16 cellular contexts compared by ENCODE assay signal in genomic region chr2:88000474-88000873, GRCh38. TPM values are rescaled to one million over a fixed set of nuclear protein-coding genes. Genes with fewer than 3 reads are reported as not detected.
"Had no signal": no experiment of that assay in that cellular context is flagged by ENCODE, and none has a peak within 500 bp of the region (broad histone marks: within the 10 kb centered on the region; RNA-seq: fewer than 3 reads in every experiment).

No MANE protein-coding gene starts in this region.

RNA-seq across cellular contexts. Expression of gene RNU2-63P, which starts 15.9 kb away (rescaled TPM):
- total RNA-seq: stomach, subcutaneous adipose tissue, suprapubic skin, temporal lobe, testis, thoracic aorta, thyroid gland, tibial nerve, transverse colon, upper lobe of left lung, upper lobe of right lung, ureter, urinary bladder, uterus, vagina had no signal
- polyA plus RNA-seq: stomach, thymus, urinary bladder had no signal
